Comparison of ENCODE assay signal across 8 cellular contexts in genomic region chr3:196942226-196942914, GRCh38. TPM values are rescaled to one million over a fixed set of nuclear protein-coding genes. Genes with fewer than 3 reads are reported as not detected.
DNase-seq lines count a peak whose midpoint lies in the region; ATAC-seq and TF ChIP-seq lines count a peak whose summit lies in the region.

Gene NCBP2, minus strand, starts transcription at chr3:196942528. Its CDS starts 25 bp downstream, at chr3:196942503.

- TF ChIP-seq EP300 in esophagus muscularis mucosa (IDR thresholded peaks at IDR 0.05) = no peak

- H2AFZ ChIP-seq in DND-41 (ENCODE audit: low read depth, low read length) (peak within 1 kb of the TSS; percentile 94), KMS-11 (ENCODE audit: low read depth) (peak within 1 kb of the TSS; percentile 78)

- TF ChIP-seq POLR2A in esophagus muscularis mucosa (IDR thresholded peaks at IDR 0.05; ENCODE audit: low read depth) = peak; percentile 71

- peaks cover 52% of the 10 kb centered on the region for H3K36me3 ChIP-seq in DND-41 (ENCODE audit: insufficient read depth, low read length)
- peaks cover 14% of the 10 kb centered on the region; the same call in 1 of the 2 replicates for H3K36me3 ChIP-seq in KMS-11 (ENCODE audit: insufficient read depth)
- peaks cover 23% of the 10 kb centered on the region for H3K36me3 ChIP-seq in Panc1 (ENCODE audit: control insufficient read depth, insufficient read depth, low read length)
- H3K36me3 ChIP-seq in esophagus muscularis mucosa = peaks cover 18 to 48% (median 38%) of the 10 kb centered on the region in 4 donors

- H3K9me3 ChIP-seq in DND-41 (ENCODE audit: insufficient read depth, low read length, severe bottlenecking) = no peaks in the 10 kb centered on the region
- no peaks in the 10 kb centered on the region for H3K9me3 ChIP-seq in Panc1 (ENCODE audit: control insufficient read depth, insufficient read depth, low read depth, low read length)
- no peaks in the 10 kb centered on the region for H3K9me3 ChIP-seq in esophagus muscularis mucosa

- H3K4me1 ChIP-seq in DND-41 (ENCODE audit: insufficient read depth, low read length) = peaks cover 40% of the 10 kb centered on the region
- H3K4me1 ChIP-seq in KMS-11 (ENCODE audit: low read depth, poor library complexity, severe bottlenecking) = peaks cover 20% of the 10 kb centered on the region
- H3K4me1 ChIP-seq in Panc1 (ENCODE audit: control insufficient read depth, insufficient read depth, low read length) = peaks cover 15% of the 10 kb centered on the region
- H3K4me1 ChIP-seq in esophagus muscularis mucosa = peaks cover 22 to 40% (median 36%) of the 10 kb centered on the region in 4 donors

- H3K79me2 ChIP-seq in DND-41 (ENCODE audit: insufficient read depth, low read length) = peaks cover 67% of the 10 kb centered on the region
- H3K79me2 ChIP-seq in KMS-11 (ENCODE audit: insufficient read depth, low read depth) = peaks cover 69% of the 10 kb centered on the region

- peak within 1 kb of the TSS; percentile 90 to 94 for H3K4me3 ChIP-seq in DND-41 (ENCODE audit: low read depth in 1 of 2, low read length in 2 of 2)
- H3K4me3 ChIP-seq in KMS-11 (IDR thresholded peaks at IDR 0.05; ENCODE audit: insufficient read depth, low read depth, low read length) = peak within 1 kb of the TSS; percentile 94
- peak within 1 kb of the TSS; percentile 94 to 99 for H3K4me3 ChIP-seq in Panc1 (ENCODE audit: low read depth in 2 of 2, low read length in 2 of 2)
- H3K4me3 ChIP-seq in esophagus muscularis mucosa = peak within 1 kb of the TSS; percentile 78 to 100 (median 90)

- H3K4me2 ChIP-seq in DND-41 (ENCODE audit: insufficient read depth, low read length) (peak within 1 kb of the TSS; percentile 93), KMS-11 (peak within 1 kb of the TSS; percentile 97)

- POLR2A ChIA-PET in Panc1 (lab: Charles Lee) = interaction anchor here (0.5 to 0.6 kb wide), 2 partner anchors 48 to 202 kb away, joined by 6 to 10 read pairs; no protein-coding TSS in a partner anchor

- H4K20me1 ChIP-seq in DND-41 (ENCODE audit: insufficient read depth, low read length) (peaks cover 35% of the 10 kb centered on the region; the same call in 1 of the 2 replicates), KMS-11 (ENCODE audit: insufficient read depth) (no peaks in the 10 kb centered on the region)

- TF ChIP-seq CTCF in DND-41 (IDR thresholded peaks at IDR 0.05; ENCODE audit: borderline replicate concordance, extremely low read depth, low read length, poor library complexity, severe bottlenecking) (peak; percentile 86), KMS-11 (conservative IDR thresholded peaks at IDR 0.05; ENCODE audit: low read depth, low read length) (peak; percentile 61), Panc1 (IDR thresholded peaks at IDR 0.05) (peak; percentile 90), esophagus muscularis mucosa (IDR thresholded peaks at IDR 0.05) (peak; percentile 44 to 67 (median 48))

- no peaks in the 10 kb centered on the region for H3K27me3 ChIP-seq in DND-41 (ENCODE audit: insufficient read depth, low read length, poor library complexity)
- no peaks in the 10 kb centered on the region for H3K27me3 ChIP-seq in KMS-11 (ENCODE audit: insufficient read depth, low read depth)
- H3K27me3 ChIP-seq in Panc1 (ENCODE audit: control insufficient read depth, insufficient read depth, low read length) = no peaks in the 10 kb centered on the region
- peaks cover 0 to 6% (median 0%) of the 10 kb centered on the region in 4 donors for H3K27me3 ChIP-seq in esophagus muscularis mucosa

- intact Hi-C loops in Panc1 (cut with micrococcal nuclease; ENCODE audit: unreplicated experiment) (no loop called here), esophagus muscularis mucosa (cut with DNase I) (loop anchor here (5.0 kb wide), 2 partner anchors 75 to 375 kb away; partner anchors contain the start of genes FBXO45, SENP5 and WDR53)

- H3K27ac ChIP-seq in DND-41 (ENCODE audit: low read length) (peak within 1 kb of the TSS; percentile 92), KMS-11 (peak within 1 kb of the TSS; percentile 92), Panc1 (ENCODE audit: low read length) (peak within 1 kb of the TSS; percentile 92), esophagus muscularis mucosa (replicated peaks in 1 of 4) (peak within 1 kb of the TSS; percentile 88 to 97 (median 89))

- peak; percentile 99 for DNase-seq in DND-41
- DNase-seq in Panc1 (ENCODE audit: low read depth, low spot score) = peak; percentile 86
- DNase-seq in activated T-cell treated with anti-CD3 and anti-CD28 coated beads, Interleukin-2, amount 50 U/mL, for 48 hours = peak; percentile 100
- peak; percentile 100 for DNase-seq in esophagus muscularis mucosa (ENCODE audit: extremely low spot score)
- DNase-seq in myocyte (ENCODE audit: low read depth) = peak; percentile 99
- DNase-seq in stimulated activated CD8-positive, alpha-beta memory T cell treated with anti-CD3 and anti-CD28 coated beads, Interleukin-7, amount 100 ng/mL, for 48 hours (ENCODE audit: extremely low read depth in 1 of 2, low read depth in 1 of 2) = peak; percentile 98 to 99

- in situ Hi-C loops in Panc1 (cut with HindIII; ENCODE audit: low pct_unique_long_range_greater_than_20kb, low sequenced_read_pairs) = no loop called here

- ATAC-seq in DND-41 (ENCODE audit: insufficient read depth, low read depth) = peak; percentile 90
- ATAC-seq in GM21737 (IDR thresholded peaks at IDR 0.05; ENCODE audit: unreplicated experiment) = peak; percentile 90
- ATAC-seq in Panc1 = peak; percentile 94

- WGBS in esophagus muscularis mucosa = 1% methylated on average over 40 of the region's 77 CpGs

- no TSS peak for BruUV-seq in Panc1 (replicated peaks; lab: Mats Ljungman, UMichigan)

- H3K9ac ChIP-seq in DND-41 (ENCODE audit: low read depth, low read length) (peak within 1 kb of the TSS; percentile 84), KMS-11 (peak within 1 kb of the TSS; percentile 92)

- CTCF ChIA-PET in Panc1 (lab: Charles Lee) = no interaction called here

RNA-seq across cellular contexts. Expression of gene NCBP2, which starts in this region (rescaled TPM):
- 122 TPM for total RNA-seq in Panc1 (2021; ENCODE audit: unreplicated experiment)
- 133 TPM for polyA plus RNA-seq in Panc1 (2012; ENCODE audit: insufficient read length)
- 10 to 100 TPM; 37.8 to 54.3 (median 45.8) TPM for total RNA-seq in esophagus muscularis mucosa
- 90.8 and 92.5 TPM in 2 replicates for total RNA-seq in myocyte
- polyA plus RNA-seq in myocyte (2012) = 78.9 TPM

Comparison
In these comparisons a context has a peak if more than half of its experiments do, and no peak if none do; other contexts are left out.
1. Peak in every context shown above with its lines: DNase-seq, ATAC-seq, H3K4me3 ChIP-seq and H3K27ac ChIP-seq.